ENCODE assay signal across 18 cellular contexts in genomic region chr11:371051-371450, GRCh38. TPM values are rescaled to one million over a fixed set of nuclear protein-coding genes. Genes with fewer than 3 reads are reported as not detected.
DNase-seq lines count a peak whose midpoint lies in the region; TF ChIP-seq lines count a peak whose summit lies in the region.
"Had no signal": no experiment of that assay in that cellular context is flagged by ENCODE, and none has a peak within 500 bp of the region (broad histone marks: within the 10 kb centered on the region; RNA-seq: fewer than 3 reads in every experiment).

No MANE protein-coding gene starts in this region.

- H3K4me1 ChIP-seq in mammary epithelial cell (ENCODE audit: insufficient read depth, low read length): peaks cover 14% of the 10 kb centered on the region
- H3K4me1 ChIP-seq in iPS-20b (ENCODE audit: insufficient read depth, low read length): peaks cover 7% of the 10 kb centered on the region; the same call in 1 of the 2 replicates
- H3K4me1 ChIP-seq: uterus had no signal

- DNase-seq in MCF 10A (ENCODE audit: unreplicated experiment): no peak
- DNase-seq in mammary epithelial cell: no peak
- no peak for DNase-seq in type B pancreatic cell (ENCODE audit: extremely low spot score, unreplicated experiment)
- DNase-seq in CD1c-positive myeloid dendritic cell (ENCODE audit: extremely low spot score): no peak
- no peak for DNase-seq in NOMO-1 treated with DMSO at 0.1 percent for 48 hours (lab: John Stamatoyannopoulos, UW; ENCODE audit: unreplicated experiment)
- no peak for DNase-seq in stimulated activated CD4-positive, alpha-beta T cell treated with anti-CD3 and anti-CD28 coated beads, Interleukin-4, amount 100 ng/mL, for 4 hours
- DNase-seq: ACHN, erythroblast, GM23248, natural killer cell, NCI-H1092, uterus had no signal

- no peak overlapping the region for H2AFZ ChIP-seq in mammary epithelial cell (ENCODE audit: low read depth, low read length)
- H2AFZ ChIP-seq: GM23248 had no signal

- no peak for TF ChIP-seq CTCF in MCF 10A (IDR thresholded peaks at IDR 0.05; ENCODE audit: unreplicated experiment)
- TF ChIP-seq CTCF in mammary epithelial cell (conservative IDR thresholded peaks at IDR 0.05 in 1 of 2, IDR thresholded peaks at IDR 0.05 in 1 of 2; ENCODE audit: extremely low read depth in 1 of 2, insufficient read depth in 1 of 2, low read depth in 1 of 2, low read length in 2 of 2): no peak
- no peak for TF ChIP-seq CTCF in VCaP (conservative IDR thresholded peaks at IDR 0.05)
- no peak for TF ChIP-seq CTCF in type B pancreatic cell (conservative IDR thresholded peaks at IDR 0.05)

- H3K27me3 Mint-ChIP-seq in MCF 10A (ENCODE audit: insufficient read depth, unreplicated experiment): peaks cover 13% of the 10 kb centered on the region
- peaks cover 5% of the 10 kb centered on the region for H3K27me3 Mint-ChIP-seq in type B pancreatic cell

- no peaks in the 10 kb centered on the region for H3K79me2 ChIP-seq in mammary epithelial cell (ENCODE audit: insufficient read depth, low read length)

- H3K9me3 ChIP-seq in mammary epithelial cell (replicated peaks; ENCODE audit: insufficient read depth, low read length) (no peaks in the 10 kb centered on the region), iPS-20b (ENCODE audit: insufficient read depth, low read depth, low read length) (no peaks in the 10 kb centered on the region)
- H3K9me3 ChIP-seq: heart left ventricle, uterus had no signal

- in situ Hi-C loops in mammary epithelial cell (cut with MboI; ENCODE audit: low sequenced_read_pairs in 2 of 2): no loop called here

- no peaks in the 10 kb centered on the region for H3K9me3 Mint-ChIP-seq in MCF 10A (ENCODE audit: unreplicated experiment)
- H3K9me3 Mint-ChIP-seq in type B pancreatic cell: no peaks in the 10 kb centered on the region
- H3K9me3 Mint-ChIP-seq: IgD-negative memory B cell; natural killer cell; stimulated activated naive CD8-positive, alpha-beta T cell treated with anti-CD3 and anti-CD28 coated beads, Interleukin-15, Interleukin-2, amounts not matched to agents 100 ng/mL and 50 ng/mL, for 24 hours had no signal

- CTCF ChIA-PET in MCF 10A (lab: Yijun Ruan, JAX) (interaction anchor here (1.0 kb wide), 1 partner anchor 9 kb away, joined by 3 read pairs; no protein-coding TSS in a partner anchor), mammary epithelial cell (lab: Charles Lee; ENCODE audit: low non-redundant PET) (no interaction called here)

- H3K36me3 ChIP-seq in mammary epithelial cell (ENCODE audit: insufficient read depth, low read length) (no peaks in the 10 kb centered on the region), iPS-20b (ENCODE audit: insufficient read depth, low read depth, low read length) (peaks cover 26% of the 10 kb centered on the region)
- H3K36me3 ChIP-seq: heart left ventricle, uterus had no signal

- H3K4me1 Mint-ChIP-seq in MCF 10A (ENCODE audit: insufficient read depth, unreplicated experiment) (peaks cover 13% of the 10 kb centered on the region), type B pancreatic cell (ENCODE audit: unreplicated experiment) (no peaks in the 10 kb centered on the region)

- no peak overlapping the region for H3K4me2 ChIP-seq in mammary epithelial cell (ENCODE audit: insufficient read depth, low read depth, low read length)

- BruUV-seq in MCF 10A (replicated peaks; lab: Mats Ljungman, UMichigan) (no TSS peak), mammary epithelial cell (replicated peaks; lab: Mats Ljungman, UMichigan) (no TSS peak)

- H3K36me3 Mint-ChIP-seq in MCF 10A (ENCODE audit: insufficient read depth, unreplicated experiment) (peaks cover 15% of the 10 kb centered on the region), type B pancreatic cell (peaks cover 16% of the 10 kb centered on the region)
- H3K36me3 Mint-ChIP-seq: activated naive CD4-positive, alpha-beta T cell treated with anti-CD3 and anti-CD28 coated beads, Interleukin-2, amount 50 U/mL, for 72 hours; IgD-negative memory B cell; natural killer cell had no signal

- H3K27ac ChIP-seq in mammary epithelial cell (ENCODE audit: insufficient read depth, low read depth, low read length) (no peak overlapping the region), VCaP (peak overlapping the region; percentile 60; the same call in 1 of the 2 replicates), iPS-20b (ENCODE audit: low read length) (no peak overlapping the region)
- H3K27ac ChIP-seq: GM23248, heart left ventricle had no signal

- dilution Hi-C loops in mammary epithelial cell (cut with HindIII; ENCODE audit: low sequenced_read_pairs): no loop called here

- POLR2A ChIA-PET in MCF 10A (lab: Yijun Ruan, JAX): interaction anchor here (2.4 kb wide), 1 partner anchor 23 kb away, joined by 10 read pairs; the partner anchor contains the start of gene PKP3

- H3K4me3 Mint-ChIP-seq in MCF 10A (ENCODE audit: unreplicated experiment): peak overlapping the region; percentile 65
- H3K4me3 Mint-ChIP-seq in type B pancreatic cell: peak overlapping the region; percentile 90

- 83% methylated on average over 3 of the region's 5 CpGs for WGBS in mammary epithelial cell (ENCODE audit: low coverage, missing lambda C conversion rate)

- intact Hi-C loops in MCF 10A (cut with micrococcal nuclease) (no loop called here), mammary epithelial cell (cut with micrococcal nuclease) (no loop called here)

- H3K27ac Mint-ChIP-seq in MCF 10A (ENCODE audit: low read depth, unreplicated experiment) (no peak overlapping the region), type B pancreatic cell (peak overlapping the region; percentile 83)
- H3K27ac Mint-ChIP-seq: natural killer cell; stimulated activated naive CD8-positive, alpha-beta T cell treated with anti-CD3 and anti-CD28 coated beads, Interleukin-15, Interleukin-2, amounts not matched to agents 100 ng/mL and 50 ng/mL, for 24 hours had no signal

- H3K4me3 ChIP-seq in mammary epithelial cell (replicated peaks in 1 of 3; ENCODE audit: insufficient read depth in 1 of 3, low read depth in 2 of 3, low read length in 3 of 3) (no peak overlapping the region), iPS-20b (ENCODE audit: low read length) (peak overlapping the region; percentile 80; the same call in 1 of the 2 replicates)
- H3K4me3 ChIP-seq: heart left ventricle, uterus had no signal

- H3K9ac ChIP-seq in mammary epithelial cell (ENCODE audit: insufficient read depth, low read length) (no peak overlapping the region), iPS-20b (ENCODE audit: low read depth, low read length) (no peak overlapping the region)

- H3K27me3 ChIP-seq in mammary epithelial cell (ENCODE audit: insufficient read depth, low read length) (peaks cover 7% of the 10 kb centered on the region), iPS-20b (ENCODE audit: insufficient read depth, low read length) (no peaks in the 10 kb centered on the region)

- no peaks in the 10 kb centered on the region for H4K20me1 ChIP-seq in mammary epithelial cell (ENCODE audit: insufficient read depth, low read length)

RNA-seq across cellular contexts. Expression of gene B4GALNT4, which starts 1.8 kb away (rescaled TPM):
- total RNA-seq in MCF 10A (2022): 20.0 and 25.9 TPM in 2 replicates
- 10 to 100 TPM in 1 of 2 donors, 1 to 10 TPM in 1; 1.5 to 16.2 TPM for total RNA-seq in mammary epithelial cell
- polyA plus RNA-seq in mammary epithelial cell: 7.6 TPM
- 5.0 TPM for polyA minus RNA-seq in mammary epithelial cell
- total RNA-seq in type B pancreatic cell (ENCODE audit: low replicate concordance): 95.0 and 185 TPM in 2 replicates
- polyA plus RNA-seq: IgD-negative memory B cell had no signal

RNA-seq across cellular contexts. Expression of gene PKP3, which starts 23.0 kb away (rescaled TPM):
- total RNA-seq in MCF 10A (2022) (129 and 177 TPM in 2 replicates), mammary epithelial cell (100 to 1,000 TPM; 248 to 274 TPM), type B pancreatic cell (ENCODE audit: low replicate concordance) (51.6 and 156 TPM in 2 replicates)
- polyA plus RNA-seq in mammary epithelial cell: 149 TPM
- polyA minus RNA-seq in mammary epithelial cell: 62.8 TPM
- polyA plus RNA-seq: IgD-negative memory B cell had no signal

RNA-seq across cellular contexts. Expression of gene SIGIRR, which starts 43.7 kb away (rescaled TPM):
- 6.2 and 7.7 TPM in 2 replicates for total RNA-seq in MCF 10A (2022)
- 1 to 10 TPM; 1.8 to 5.4 TPM for total RNA-seq in mammary epithelial cell
- polyA plus RNA-seq in mammary epithelial cell: 1.6 TPM
- not detected for polyA minus RNA-seq in mammary epithelial cell
- 36.2 and 44.0 TPM in 2 replicates for total RNA-seq in type B pancreatic cell (ENCODE audit: low replicate concordance)

RNA-seq across cellular contexts. Expression of gene IFITM3, which starts 50.4 kb away (rescaled TPM):
- 415 and 497 TPM in 2 replicates for total RNA-seq in MCF 10A (2022)
- total RNA-seq in mammary epithelial cell: 100 to 1,000 TPM in 1 of 2 donors, 10 to 100 TPM in 1; 58.7 to 211 TPM
- polyA plus RNA-seq in mammary epithelial cell: 230 TPM
- 231 TPM for polyA minus RNA-seq in mammary epithelial cell
- total RNA-seq in type B pancreatic cell (ENCODE audit: low replicate concordance): 175 and 354 TPM in 2 replicates

RNA-seq across cellular contexts. Expression of gene IFITM1, which starts 57.2 kb away (rescaled TPM):
- 1.8 and 4.8 TPM in 2 replicates for total RNA-seq in MCF 10A (2022)
- total RNA-seq in mammary epithelial cell: 1 to 10 TPM; 1.7 to 2.8 TPM
- 5.1 TPM for polyA plus RNA-seq in mammary epithelial cell
- 2.0 TPM for polyA minus RNA-seq in mammary epithelial cell
- 34.1 and 192 TPM in 2 replicates for total RNA-seq in type B pancreatic cell (ENCODE audit: low replicate concordance)
